23 cellular contexts compared by ENCODE assay signal in genomic region chr14:89067293-89067972, GRCh38.
DNase-seq lines count a peak whose midpoint lies in the region; ATAC-seq and TF ChIP-seq lines count a peak whose summit lies in the region.
"Had no signal": no experiment of that assay in that cellular context is flagged by ENCODE, and none has a peak within 500 bp of the region (broad histone marks: within the 10 kb centered on the region; RNA-seq: fewer than 3 reads in every experiment).

No MANE protein-coding gene starts in this region.

- intact Hi-C loops in CD4-positive, alpha-beta T cell (cut with DNase I, micrococcal nuclease) = no loop called here
- intact Hi-C loops in CD4-positive, alpha-beta memory T cell (cut with micrococcal nuclease) = no loop called here
- intact Hi-C loops in esophagus muscularis mucosa (cut with DNase I) = no loop called here

- H3K4me1 Mint-ChIP-seq in CD4-positive, alpha-beta T cell (ENCODE audit: low read depth) = peaks cover 16% of the 10 kb centered on the region
- H3K4me1 Mint-ChIP-seq in CD4-positive, alpha-beta memory T cell = peaks cover 14 to 25% (median 16%) of the 10 kb centered on the region in 4 donors
- H3K4me1 Mint-ChIP-seq in T-cell (peaks cover 14 to 16% (median 15%) of the 10 kb centered on the region in 3 donors), glutamatergic neuron (ENCODE audit: low read depth, unreplicated experiment) (no peaks in the 10 kb centered on the region)
- H3K4me1 Mint-ChIP-seq: B cell, nephron had no signal

- POLR2A ChIA-PET in CD4-positive, alpha-beta T cell (lab: Charles Lee) = no interaction called here
- POLR2A ChIA-PET in CD4-positive, alpha-beta memory T cell (lab: Charles Lee; ENCODE audit: partially characterized antibody) = no interaction called here
- POLR2A ChIA-PET in T-cell (lab: Charles Lee) = no interaction called here

- no peak for TF ChIP-seq POLR2A in esophagus muscularis mucosa (IDR thresholded peaks at IDR 0.05; ENCODE audit: low read depth)

- ATAC-seq in CD4-positive, alpha-beta T cell (ENCODE audit: poor library complexity) = peak; percentile 64
- peak in 2 of 4 experiments; percentile 55 to 57 for ATAC-seq in T-cell (replicated peaks in 1 of 4)
- ATAC-seq: gastrocnemius medialis, HCT116, HepG2 had no signal

- DNase-seq in CD4-positive, alpha-beta T cell = no peak
- peak; percentile 48 to 65 (median 53) for DNase-seq in CD4-positive, alpha-beta memory T cell
- DNase-seq in T-cell (peak in 4 of 34 experiments; percentile 0 to 3 (median 2)), esophagus muscularis mucosa (ENCODE audit: extremely low spot score) (peak; percentile 83), putamen (ENCODE audit: low spot score) (no peak), glutamatergic neuron (no peak), AG08395 (ENCODE audit: low spot score) (no peak), cerebellar cortex (ENCODE audit: low spot score) (no peak)
- DNase-seq: activated CD4-positive, CD25-positive, alpha-beta regulatory T cell; erythroblast; gastrocnemius medialis; GDM1; mesenchymal stem cell; NCI-H1694; NCI-H2227 treated with DMSO at 0.1 percent for 48 hours; NCI-H774; posterior cingulate gyrus; stimulated activated CD4-positive, alpha-beta T cell treated with anti-CD3 and anti-CD28 coated beads, Interleukin-4, amount 100 ng/mL, for 1 hour; T-helper 9 cell had no signal

- H3K4me3 Mint-ChIP-seq in CD4-positive, alpha-beta T cell = peak overlapping the region; percentile 2
- peak overlapping the region; percentile 26 to 72 (median 62) for H3K4me3 Mint-ChIP-seq in CD4-positive, alpha-beta memory T cell
- H3K4me3 Mint-ChIP-seq in T-cell (peak overlapping the region; percentile 1 to 37 (median 25)), glutamatergic neuron (ENCODE audit: unreplicated experiment) (no peak overlapping the region)
- H3K4me3 Mint-ChIP-seq: B cell, nephron had no signal

- H3K9me3 Mint-ChIP-seq in CD4-positive, alpha-beta T cell = no peaks in the 10 kb centered on the region
- peaks cover 0 to 1% (median 0%) of the 10 kb centered on the region in 8 donors for H3K9me3 Mint-ChIP-seq in CD4-positive, alpha-beta memory T cell
- no peaks in the 10 kb centered on the region for H3K9me3 Mint-ChIP-seq in T-cell
- no peaks in the 10 kb centered on the region for H3K9me3 Mint-ChIP-seq in glutamatergic neuron (ENCODE audit: unreplicated experiment)
- H3K9me3 Mint-ChIP-seq: nephron had no signal

- no peak for TF ChIP-seq CTCF in CD4-positive, alpha-beta T cell (IDR thresholded peaks at IDR 0.05)
- TF ChIP-seq CTCF in esophagus muscularis mucosa (IDR thresholded peaks at IDR 0.05) = no peak
- TF ChIP-seq CTCF in glutamatergic neuron (IDR thresholded peaks at IDR 0.05; ENCODE audit: partially characterized antibody, unreplicated experiment) = no peak

- no peak overlapping the region for H3K27ac Mint-ChIP-seq in CD4-positive, alpha-beta T cell
- H3K27ac Mint-ChIP-seq in CD4-positive, alpha-beta memory T cell = peak overlapping the region in 6 of 7 donors; percentile 24 to 88 (median 75)
- H3K27ac Mint-ChIP-seq in T-cell = peak overlapping the region in 1 of 2 donors; percentile 53
- H3K27ac Mint-ChIP-seq in glutamatergic neuron (ENCODE audit: unreplicated experiment) = no peak overlapping the region
- H3K27ac Mint-ChIP-seq: B cell, nephron had no signal

- no peak overlapping the region for H3K27ac ChIP-seq in CD4-positive, alpha-beta T cell (ENCODE audit: low read depth, low read length)
- H3K27ac ChIP-seq in CD4-positive, alpha-beta memory T cell (ENCODE audit: low read depth, low read length) = no peak overlapping the region
- H3K27ac ChIP-seq in esophagus muscularis mucosa (replicated peaks in 1 of 4) = no peak overlapping the region
- H3K27ac ChIP-seq: gastrocnemius medialis had no signal

- WGBS in esophagus muscularis mucosa = 76% methylated on average over 12 of the region's 12 CpGs

- H3K9me3 ChIP-seq in CD4-positive, alpha-beta T cell (ENCODE audit: control insufficient read depth, low read length) = no peaks in the 10 kb centered on the region
- no peaks in the 10 kb centered on the region for H3K9me3 ChIP-seq in CD4-positive, alpha-beta memory T cell (ENCODE audit: control insufficient read depth in 1 of 2, low read length in 2 of 2)
- no peaks in the 10 kb centered on the region for H3K9me3 ChIP-seq in esophagus muscularis mucosa
- H3K9me3 ChIP-seq: gastrocnemius medialis had no signal

- no peaks in the 10 kb centered on the region for H3K36me3 Mint-ChIP-seq in CD4-positive, alpha-beta T cell (ENCODE audit: low read depth)
- H3K36me3 Mint-ChIP-seq in CD4-positive, alpha-beta memory T cell = no peaks in the 10 kb centered on the region
- H3K36me3 Mint-ChIP-seq in T-cell (no peaks in the 10 kb centered on the region), glutamatergic neuron (ENCODE audit: unreplicated experiment) (no peaks in the 10 kb centered on the region)

- peaks cover 20% of the 10 kb centered on the region for H3K27me3 Mint-ChIP-seq in CD4-positive, alpha-beta T cell
- H3K27me3 Mint-ChIP-seq in CD4-positive, alpha-beta memory T cell = peaks cover 10 to 12% of the 10 kb centered on the region in 2 donors
- peaks cover 11 to 16% of the 10 kb centered on the region in 2 donors for H3K27me3 Mint-ChIP-seq in T-cell
- H3K27me3 Mint-ChIP-seq in glutamatergic neuron (ENCODE audit: unreplicated experiment) = no peaks in the 10 kb centered on the region

- H3K4me3 ChIP-seq in CD4-positive, alpha-beta memory T cell (ENCODE audit: low read length in 2 of 2) = no peak overlapping the region
- H3K4me3 ChIP-seq in esophagus muscularis mucosa = no peak overlapping the region
- H3K4me3 ChIP-seq: gastrocnemius medialis had no signal

- TF ChIP-seq EP300 in esophagus muscularis mucosa (IDR thresholded peaks at IDR 0.05) = no peak

- peaks cover 19% of the 10 kb centered on the region for H3K4me1 ChIP-seq in CD4-positive, alpha-beta memory T cell (ENCODE audit: insufficient read depth, low read length)
- H3K4me1 ChIP-seq in esophagus muscularis mucosa = no peaks in the 10 kb centered on the region
- H3K4me1 ChIP-seq: gastrocnemius medialis had no signal

- CTCF ChIA-PET in CD4-positive, alpha-beta T cell (lab: Charles Lee) = interaction anchor here (1.0 kb wide), 1 partner anchor 10 kb away, joined by 3 read pairs; no protein-coding TSS in a partner anchor
- CTCF ChIA-PET in CD4-positive, alpha-beta memory T cell (lab: Charles Lee; ENCODE audit: partially characterized antibody) = interaction anchor here (0.9 kb wide), 1 partner anchor 229 kb away, joined by 3 read pairs; no protein-coding TSS in a partner anchor
- CTCF ChIA-PET in T-cell (lab: Charles Lee) = no interaction called here

- H3K36me3 ChIP-seq in CD4-positive, alpha-beta memory T cell (ENCODE audit: insufficient read depth, low read length) = no peaks in the 10 kb centered on the region
- H3K36me3 ChIP-seq in esophagus muscularis mucosa = no peaks in the 10 kb centered on the region
- H3K36me3 ChIP-seq: gastrocnemius medialis had no signal

- no peaks in the 10 kb centered on the region for H3K27me3 ChIP-seq in CD4-positive, alpha-beta T cell (ENCODE audit: control insufficient read depth, insufficient read depth, low read length)
- H3K27me3 ChIP-seq in CD4-positive, alpha-beta memory T cell (ENCODE audit: insufficient read depth, low read length) = peaks cover 7% of the 10 kb centered on the region
- H3K27me3 ChIP-seq in esophagus muscularis mucosa = no peaks in the 10 kb centered on the region
- H3K27me3 ChIP-seq: gastrocnemius medialis had no signal

Comparison
In these comparisons a context has a peak if more than half of its experiments do, and no peak if none do; other contexts are left out.
1. DNase-seq: peak in CD4-positive, alpha-beta memory T cell (5 of 5) and esophagus muscularis mucosa (single experiment); none in CD4-positive, alpha-beta T cell (0 of 10), putamen (single experiment), glutamatergic neuron (single experiment), AG08395 (single experiment) and cerebellar cortex (single experiment).
2. H3K27ac Mint-ChIP-seq: peak in CD4-positive, alpha-beta memory T cell (6 of 7); none in CD4-positive, alpha-beta T cell (single experiment) and glutamatergic neuron (single experiment).
3. CTCF ChIA-PET loops: an anchor here in CD4-positive, alpha-beta T cell (1.0 kb wide) and CD4-positive, alpha-beta memory T cell (0.9 kb wide); none called in T-cell.